ENCODE assay signal across 1 cellular context in the genomic region with DNA sequence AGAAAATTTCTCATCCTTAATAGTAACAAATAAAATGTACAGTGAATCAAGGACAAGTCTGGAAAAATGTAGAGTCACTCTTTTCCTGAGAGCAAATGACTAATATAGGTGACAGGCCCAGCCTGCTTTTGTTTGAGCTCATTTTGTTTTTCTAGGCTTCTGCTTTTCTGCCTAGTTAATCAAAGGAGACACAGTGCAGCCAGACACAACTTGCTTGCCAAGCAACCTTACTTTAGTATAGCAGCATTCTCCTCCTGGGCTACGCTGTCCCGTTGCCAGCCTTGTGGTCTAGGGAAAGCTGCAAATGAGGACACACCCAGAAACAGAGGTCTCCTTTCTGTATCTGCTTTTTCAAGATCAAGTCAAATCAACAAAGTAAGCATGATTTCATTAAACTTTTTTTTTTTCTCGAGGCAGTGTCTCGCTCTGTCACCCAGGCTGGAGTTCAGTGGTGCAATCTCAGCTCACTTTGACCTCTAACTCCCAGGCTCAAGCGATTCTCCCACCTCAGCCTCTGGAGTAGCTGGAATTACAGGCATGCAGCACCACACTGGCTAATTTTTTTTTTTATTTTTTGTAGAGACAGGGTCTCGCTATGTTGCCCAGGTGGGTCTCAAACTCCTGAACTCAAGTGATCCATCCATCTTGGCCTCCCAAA.
TF ChIP-seq lines count a peak whose summit lies in the region.

No MANE protein-coding gene starts in this region.

TF ChIP-seq in K562, 482 proteins besides CTCF, POLR2A, EP300 and RAD21 (continued from another document):
- TF ChIP-seq, protein P1, sequence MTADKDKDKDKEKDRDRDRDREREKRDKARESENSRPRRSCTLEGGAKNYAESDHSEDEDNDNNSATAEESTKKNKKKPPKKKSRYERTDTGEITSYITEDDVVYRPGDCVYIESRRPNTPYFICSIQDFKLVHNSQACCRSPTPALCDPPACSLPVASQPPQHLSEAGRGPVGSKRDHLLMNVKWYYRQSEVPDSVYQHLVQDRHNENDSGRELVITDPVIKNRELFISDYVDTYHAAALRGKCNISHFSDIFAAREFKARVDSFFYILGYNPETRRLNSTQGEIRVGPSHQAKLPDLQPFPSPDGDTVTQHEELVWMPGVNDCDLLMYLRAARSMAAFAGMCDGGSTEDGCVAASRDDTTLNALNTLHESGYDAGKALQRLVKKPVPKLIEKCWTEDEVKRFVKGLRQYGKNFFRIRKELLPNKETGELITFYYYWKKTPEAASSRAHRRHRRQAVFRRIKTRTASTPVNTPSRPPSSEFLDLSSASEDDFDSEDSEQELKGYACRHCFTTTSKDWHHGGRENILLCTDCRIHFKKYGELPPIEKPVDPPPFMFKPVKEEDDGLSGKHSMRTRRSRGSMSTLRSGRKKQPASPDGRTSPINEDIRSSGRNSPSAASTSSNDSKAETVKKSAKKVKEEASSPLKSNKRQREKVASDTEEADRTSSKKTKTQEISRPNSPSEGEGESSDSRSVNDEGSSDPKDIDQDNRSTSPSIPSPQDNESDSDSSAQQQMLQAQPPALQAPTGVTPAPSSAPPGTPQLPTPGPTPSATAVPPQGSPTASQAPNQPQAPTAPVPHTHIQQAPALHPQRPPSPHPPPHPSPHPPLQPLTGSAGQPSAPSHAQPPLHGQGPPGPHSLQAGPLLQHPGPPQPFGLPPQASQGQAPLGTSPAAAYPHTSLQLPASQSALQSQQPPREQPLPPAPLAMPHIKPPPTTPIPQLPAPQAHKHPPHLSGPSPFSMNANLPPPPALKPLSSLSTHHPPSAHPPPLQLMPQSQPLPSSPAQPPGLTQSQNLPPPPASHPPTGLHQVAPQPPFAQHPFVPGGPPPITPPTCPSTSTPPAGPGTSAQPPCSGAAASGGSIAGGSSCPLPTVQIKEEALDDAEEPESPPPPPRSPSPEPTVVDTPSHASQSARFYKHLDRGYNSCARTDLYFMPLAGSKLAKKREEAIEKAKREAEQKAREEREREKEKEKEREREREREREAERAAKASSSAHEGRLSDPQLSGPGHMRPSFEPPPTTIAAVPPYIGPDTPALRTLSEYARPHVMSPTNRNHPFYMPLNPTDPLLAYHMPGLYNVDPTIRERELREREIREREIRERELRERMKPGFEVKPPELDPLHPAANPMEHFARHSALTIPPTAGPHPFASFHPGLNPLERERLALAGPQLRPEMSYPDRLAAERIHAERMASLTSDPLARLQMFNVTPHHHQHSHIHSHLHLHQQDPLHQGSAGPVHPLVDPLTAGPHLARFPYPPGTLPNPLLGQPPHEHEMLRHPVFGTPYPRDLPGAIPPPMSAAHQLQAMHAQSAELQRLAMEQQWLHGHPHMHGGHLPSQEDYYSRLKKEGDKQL (CRISPR knock-in tag; IDR thresholded peaks at IDR 0.05; ENCODE audit: borderline replicate concordance), result no peak
- TF ChIP-seq ZNF408 (CRISPR knock-in tag; IDR thresholded peaks at IDR 0.05; ENCODE audit: low read depth) (no peak), CEBPB (tag; IDR thresholded peaks at IDR 0.05) (no peak), KHSRP (IDR thresholded peaks at IDR 0.05) (no peak)
- TF ChIP-seq, protein P2, sequence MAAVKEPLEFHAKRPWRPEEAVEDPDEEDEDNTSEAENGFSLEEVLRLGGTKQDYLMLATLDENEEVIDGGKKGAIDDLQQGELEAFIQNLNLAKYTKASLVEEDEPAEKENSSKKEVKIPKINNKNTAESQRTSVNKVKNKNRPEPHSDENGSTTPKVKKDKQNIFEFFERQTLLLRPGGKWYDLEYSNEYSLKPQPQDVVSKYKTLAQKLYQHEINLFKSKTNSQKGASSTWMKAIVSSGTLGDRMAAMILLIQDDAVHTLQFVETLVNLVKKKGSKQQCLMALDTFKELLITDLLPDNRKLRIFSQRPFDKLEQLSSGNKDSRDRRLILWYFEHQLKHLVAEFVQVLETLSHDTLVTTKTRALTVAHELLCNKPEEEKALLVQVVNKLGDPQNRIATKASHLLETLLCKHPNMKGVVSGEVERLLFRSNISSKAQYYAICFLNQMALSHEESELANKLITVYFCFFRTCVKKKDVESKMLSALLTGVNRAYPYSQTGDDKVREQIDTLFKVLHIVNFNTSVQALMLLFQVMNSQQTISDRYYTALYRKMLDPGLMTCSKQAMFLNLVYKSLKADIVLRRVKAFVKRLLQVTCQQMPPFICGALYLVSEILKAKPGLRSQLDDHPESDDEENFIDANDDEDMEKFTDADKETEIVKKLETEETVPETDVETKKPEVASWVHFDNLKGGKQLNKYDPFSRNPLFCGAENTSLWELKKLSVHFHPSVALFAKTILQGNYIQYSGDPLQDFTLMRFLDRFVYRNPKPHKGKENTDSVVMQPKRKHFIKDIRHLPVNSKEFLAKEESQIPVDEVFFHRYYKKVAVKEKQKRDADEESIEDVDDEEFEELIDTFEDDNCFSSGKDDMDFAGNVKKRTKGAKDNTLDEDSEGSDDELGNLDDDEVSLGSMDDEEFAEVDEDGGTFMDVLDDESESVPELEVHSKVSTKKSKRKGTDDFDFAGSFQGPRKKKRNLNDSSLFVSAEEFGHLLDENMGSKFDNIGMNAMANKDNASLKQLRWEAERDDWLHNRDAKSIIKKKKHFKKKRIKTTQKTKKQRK (IDR thresholded peaks at IDR 0.05; ENCODE audit: borderline replicate concordance, low read depth, low read length), result no peak
